22 cellular contexts compared by ENCODE assay signal in genomic region chr7:129919492-129919891, GRCh38. TPM values are rescaled to one million over a fixed set of nuclear protein-coding genes. Genes with fewer than 3 reads are reported as not detected.
DNase-seq lines count a peak whose midpoint lies in the region; ATAC-seq and TF ChIP-seq lines count a peak whose summit lies in the region.
"Had no signal": no experiment of that assay in that cellular context is flagged by ENCODE, and none has a peak within 500 bp of the region (broad histone marks: within the 10 kb centered on the region; RNA-seq: fewer than 3 reads in every experiment).

No MANE protein-coding gene starts in this region.

- H3K27ac Mint-ChIP-seq in endothelial cell (ENCODE audit: unreplicated experiment) (peak overlapping the region; percentile 70), nephron (peak overlapping the region in 2 of 3 experiments; percentile 12 to 18)
- H3K27ac Mint-ChIP-seq: B cell; CD4-positive, CD25-positive, alpha-beta regulatory T cell; HFFc6 had no signal

- H3K79me1 ChIP-seq in trophoblast cell (ENCODE audit: low read length) = no peaks in the 10 kb centered on the region

- H4K8ac ChIP-seq in trophoblast cell (ENCODE audit: low read depth, low read length) = no peak overlapping the region

- peaks cover 3% of the 10 kb centered on the region for H3K36me3 Mint-ChIP-seq in endothelial cell (ENCODE audit: low read depth, unreplicated experiment)
- H3K36me3 Mint-ChIP-seq in nephron (ENCODE audit: low read depth) = peaks cover 45% of the 10 kb centered on the region

- H3K4me2 ChIP-seq in trophoblast cell (ENCODE audit: low read length) = no peak overlapping the region
- H3K4me2 ChIP-seq: PC-9 had no signal

- no peak for TF ChIP-seq CTCF in cardiac muscle cell (IDR thresholded peaks at IDR 0.05; ENCODE audit: low read depth, low read length)
- no peak for TF ChIP-seq CTCF in endothelial cell (IDR thresholded peaks at IDR 0.05; ENCODE audit: unreplicated experiment)
- TF ChIP-seq CTCF in nephron (IDR thresholded peaks at IDR 0.05; ENCODE audit: unreplicated experiment in 3 of 3) = no peak
- no peak for TF ChIP-seq CTCF in transverse colon (IDR thresholded peaks at IDR 0.05)

- H2AFZ ChIP-seq in trophoblast cell (ENCODE audit: insufficient read depth, low read length, poor library complexity) = no peak overlapping the region
- H2AFZ ChIP-seq: PC-9 had no signal

- H3K4me1 Mint-ChIP-seq in endothelial cell (ENCODE audit: unreplicated experiment) (peaks cover 22% of the 10 kb centered on the region), nephron (peaks cover 44% of the 10 kb centered on the region)

- CTCF ChIA-PET in HEK293T (lab: Yijun Ruan, JAX) = interaction anchor here (0.7 kb wide), 1 partner anchor 754 kb away, joined by 3 read pairs; no protein-coding TSS in a partner anchor

- H3K4me3 Mint-ChIP-seq in endothelial cell (ENCODE audit: unreplicated experiment) (peak overlapping the region; percentile 13), nephron (no peak overlapping the region)
- H3K4me3 Mint-ChIP-seq: B cell, HFFc6 had no signal

- no peak overlapping the region for H4K91ac ChIP-seq in trophoblast cell (ENCODE audit: low read depth, low read length)

- no peak for DNase-seq in cardiac muscle cell (ENCODE audit: low read depth in 1 of 2, low spot score in 1 of 2)
- no peak for DNase-seq in left ventricle myocardium superior
- no peak for DNase-seq in endothelial cell (ENCODE audit: low spot score)
- DNase-seq in globus pallidus (ENCODE audit: low spot score) = no peak
- DNase-seq in HEK293T (ENCODE audit: extremely low spot score) = no peak
- no peak for DNase-seq in trophoblast cell
- no peak for DNase-seq in transverse colon
- DNase-seq: 8988T; Caco-2; CD4-positive, CD25-positive, alpha-beta regulatory T cell; GF-D8; GOT3; HFFc6; IMR-90; Karpas-422; NCI-H1436; NCI-H1930; PC-9; SIG-M5 had no signal

- no peaks in the 10 kb centered on the region for H3K27me3 ChIP-seq in cardiac muscle cell
- no peaks in the 10 kb centered on the region for H3K27me3 ChIP-seq in trophoblast cell (ENCODE audit: insufficient read depth, low read length)
- H3K27me3 ChIP-seq in transverse colon = no peaks in the 10 kb centered on the region

- no peak for ATAC-seq in left ventricle myocardium superior

- H3K27ac ChIP-seq in cardiac muscle cell (peak overlapping the region; percentile 21), trophoblast cell (ENCODE audit: low read depth, low read length) (no peak overlapping the region), transverse colon (no peak overlapping the region)
- H3K27ac ChIP-seq: PC-9, RWPE1 had no signal

- no peak overlapping the region for H3K14ac ChIP-seq in trophoblast cell (ENCODE audit: low read length)

- H3K4me3 ChIP-seq in cardiac muscle cell (no peak overlapping the region), trophoblast cell (ENCODE audit: low read depth, low read length) (no peak overlapping the region), transverse colon (no peak overlapping the region)
- H3K4me3 ChIP-seq: PC-9 had no signal

- H3K9me3 Mint-ChIP-seq in endothelial cell (ENCODE audit: unreplicated experiment) (no peaks in the 10 kb centered on the region), nephron (no peaks in the 10 kb centered on the region)
- H3K9me3 Mint-ChIP-seq: CD4-positive, CD25-positive, alpha-beta regulatory T cell; HFFc6 had no signal

- WGBS in trophoblast cell (ENCODE audit: extremely low coverage, insufficient coverage, insufficient read length) = no CpG with 5 or more reads among the region's 2 CpGs
- 86 to 100% methylated on average over 2 of the region's 2 CpGs for WGBS in transverse colon (ENCODE audit: low coverage in 1 of 2), 2 donors

- H3K9me3 ChIP-seq in cardiac muscle cell (ENCODE audit: low read depth) = no peaks in the 10 kb centered on the region
- no peaks in the 10 kb centered on the region for H3K9me3 ChIP-seq in trophoblast cell (ENCODE audit: insufficient read depth, low read depth, low read length)
- no peaks in the 10 kb centered on the region for H3K9me3 ChIP-seq in transverse colon
- H3K9me3 ChIP-seq: Caco-2 had no signal

- in situ Hi-C loops in transverse colon (cut with MboI; ENCODE audit: low pct_ligation_motif_present in 1 of 4, low pct_unique_long_range_greater_than_20kb in 1 of 4, low sequenced_read_pairs in 3 of 4) = no loop called here

- H2BK120ac ChIP-seq in trophoblast cell (ENCODE audit: insufficient read depth, low read length, poor library complexity) = no peak overlapping the region

- H4K12ac ChIP-seq in trophoblast cell (ENCODE audit: low read depth, low read length) = no peak overlapping the region

- no peak overlapping the region for H2BK12ac ChIP-seq in trophoblast cell (ENCODE audit: low read length)

- no peak for TF ChIP-seq EP300 in transverse colon (IDR thresholded peaks at IDR 0.05; ENCODE audit: low read depth)

- intact Hi-C loops in left ventricle myocardium superior (cut with micrococcal nuclease) = no loop called here
- intact Hi-C loops in transverse colon (cut with DNase I; ENCODE audit: low total_unique reads) = no loop called here

- peaks cover 4% of the 10 kb centered on the region for H3K27me3 Mint-ChIP-seq in endothelial cell (ENCODE audit: unreplicated experiment)
- H3K27me3 Mint-ChIP-seq in nephron (ENCODE audit: low read depth) = no peaks in the 10 kb centered on the region
- H3K27me3 Mint-ChIP-seq: B cell; CD4-positive, CD25-positive, alpha-beta regulatory T cell had no signal

- TF ChIP-seq POLR2A in transverse colon (IDR thresholded peaks at IDR 0.05) = no peak

- peaks cover 3% of the 10 kb centered on the region for H3K79me2 ChIP-seq in trophoblast cell (ENCODE audit: control insufficient read depth, insufficient read depth, low read length, poor library complexity)

- H3K36me3 ChIP-seq in cardiac muscle cell = peaks cover 3% of the 10 kb centered on the region
- H3K36me3 ChIP-seq in trophoblast cell (ENCODE audit: control insufficient read depth in 1 of 2, insufficient read depth in 2 of 2, low read length in 2 of 2) = peaks cover 5 to 6% of the 10 kb centered on the region in 2 experiments
- no peaks in the 10 kb centered on the region for H3K36me3 ChIP-seq in transverse colon

- POLR2A ChIA-PET in HEK293T (lab: Yijun Ruan, JAX) = no interaction called here

- H3K4me1 ChIP-seq in cardiac muscle cell (ENCODE audit: low read depth) (peaks cover 29% of the 10 kb centered on the region), trophoblast cell (ENCODE audit: control insufficient read depth in 1 of 2, insufficient read depth in 2 of 2, low read length in 2 of 2) (peaks cover 0 to 4% of the 10 kb centered on the region in 2 experiments), transverse colon (peaks cover 21 to 39% (median 24%) of the 10 kb centered on the region in 4 donors)
- H3K4me1 ChIP-seq: Caco-2 had no signal

- no peak overlapping the region for H2BK5ac ChIP-seq in trophoblast cell (ENCODE audit: low read depth, low read length, poor library complexity)

- no peak overlapping the region for H3K23ac ChIP-seq in trophoblast cell (ENCODE audit: low read length)

- H3K4ac ChIP-seq in trophoblast cell (ENCODE audit: low read depth, low read length) = no peak overlapping the region

- no peak overlapping the region for H3K18ac ChIP-seq in trophoblast cell (ENCODE audit: low read length)

- H2AK5ac ChIP-seq in trophoblast cell (ENCODE audit: low read length) = no peak overlapping the region

- H3K9ac ChIP-seq in trophoblast cell (ENCODE audit: low read length) = no peak overlapping the region

TF ChIP-seq in HEK293T, 16 proteins besides CTCF, POLR2A, EP300 and RAD21:
- TF ChIP-seq FOXA1 (IDR thresholded peaks at IDR 0.05) = no peak
- no peak for TF ChIP-seq TARDBP (IDR thresholded peaks at IDR 0.05)
- TF ChIP-seq NFRKB (IDR thresholded peaks at IDR 0.05) = no peak

RNA-seq across cellular contexts. Expression of gene UBE2H, which starts 33.3 kb away (rescaled TPM):
- total RNA-seq in cardiac muscle cell (172 and 409 TPM in 2 replicates), left ventricle myocardium superior (121 TPM), endothelial cell (ENCODE audit: unreplicated experiment) (92.3 TPM), transverse colon (100 to 1,000 TPM in 1 of 4 donors, 10 to 100 TPM in 3; 31.0 to 131 (median 53.3) TPM)
- 140 and 178 TPM in 2 replicates for polyA plus RNA-seq in cardiac muscle cell
- polyA plus RNA-seq in trophoblast cell (2013) = 125 and 132 TPM in 2 replicates
